1 cellular context compared by ENCODE assay signal in genomic region chr15:74892313-74892712, GRCh38.
TF ChIP-seq lines count a peak whose summit lies in the region.

No MANE protein-coding gene starts in this region.

TF ChIP-seq in liver, 16 proteins besides CTCF, POLR2A, EP300 and RAD21:
- TF ChIP-seq SP1 (IDR thresholded peaks at IDR 0.05) = peak; percentile 55
- TF ChIP-seq RXRA (IDR thresholded peaks at IDR 0.05) = peak; percentile 61 to 74
- TF ChIP-seq REST (IDR thresholded peaks at IDR 0.05) = peak; percentile 45
- TF ChIP-seq HNF4G (IDR thresholded peaks at IDR 0.05) = no peak
- no peak for TF ChIP-seq NR2F2 (IDR thresholded peaks at IDR 0.05)
- TF ChIP-seq YY1 (IDR thresholded peaks at IDR 0.05) = no peak
- peak; percentile 38 to 55 for TF ChIP-seq HNF4A (conservative IDR thresholded peaks at IDR 0.05)
- TF ChIP-seq ATF3 (IDR thresholded peaks at IDR 0.05) = no peak
TF ChIP-seq in liver: peak in this region for 4.
